Comparison of ENCODE assay signal across 8 cellular contexts in genomic region chrX:88837721-88838120, GRCh38.
A peak's percentile ranks its signal among the peaks of the same experiment; 100 is the strongest.
DNase-seq lines count a peak whose midpoint lies in the region; TF ChIP-seq lines count a peak whose summit lies in the region.
"Not testable (repeated sequence)": the region's sequence is repeated elsewhere in the genome, so short reads cannot be mapped to it uniquely, and the experiment has no call there.

No MANE protein-coding gene starts in this region.

- TF ChIP-seq CTCF in endodermal cell (conservative IDR thresholded peaks at IDR 0.05) = peak; percentile 59
- TF ChIP-seq CTCF in progenitor cell of endocrine pancreas (IDR thresholded peaks at IDR 0.05; ENCODE audit: unreplicated experiment) = peak; percentile 20

- not testable (repeated sequence) for H3K27me3 ChIP-seq in endodermal cell (ENCODE audit: control insufficient read depth, insufficient read depth, low read length, poor library complexity, severe bottlenecking)

- DNase-seq in DMS153 (lab: John Stamatoyannopoulos, UW) = peak; percentile 85
- peak; percentile 2 for DNase-seq in HT-29 (ENCODE audit: low spot score)
- DNase-seq in NCI-H2029 (lab: John Stamatoyannopoulos, UW) = peak; percentile 6
- peak; percentile 0 for DNase-seq in NCI-H510A (lab: John Stamatoyannopoulos, UW)
- DNase-seq in NCI-H774 (lab: John Stamatoyannopoulos, UW) = peak; percentile 63
- DNase-seq in endodermal cell = peak; percentile 65
- DNase-seq in islet precursor cell = peak; percentile 71
- DNase-seq in progenitor cell of endocrine pancreas (ENCODE audit: low spot score, unreplicated experiment) = peak; percentile 43

- not testable (repeated sequence) for H3K36me3 ChIP-seq in endodermal cell (ENCODE audit: control insufficient read depth, insufficient read depth, low read length)

- 53 to 60% methylated on average over 1 to 4 of the region's 6 CpGs for WGBS in endodermal cell (ENCODE audit: insufficient coverage in 1 of 2, insufficient read length in 1 of 2), 2 experiments

- H3K4me1 Mint-ChIP-seq in endodermal cell = peaks cover 27% of the 10 kb centered on the region
- peaks cover 25% of the 10 kb centered on the region for H3K4me1 Mint-ChIP-seq in progenitor cell of endocrine pancreas (ENCODE audit: low read depth)

- H3K4me3 Mint-ChIP-seq in endodermal cell; progenitor cell of endocrine pancreas (ENCODE audit: low read depth): not testable (repeated sequence)

- H3K27ac ChIP-seq in endodermal cell (ENCODE audit: low read depth, low read length) = not testable (repeated sequence)

- H3K27me3 Mint-ChIP-seq in endodermal cell (ENCODE audit: insufficient read depth); progenitor cell of endocrine pancreas: not testable (repeated sequence)

- H3K27ac Mint-ChIP-seq in endodermal cell (peak overlapping the region; percentile 95), progenitor cell of endocrine pancreas (peak overlapping the region; percentile 97)

- H3K36me3 Mint-ChIP-seq in endodermal cell (ENCODE audit: low read depth); progenitor cell of endocrine pancreas (ENCODE audit: insufficient read depth): not testable (repeated sequence)

- not testable (repeated sequence) for H3K4me3 ChIP-seq in endodermal cell (ENCODE audit: low read length)

- H3K9me3 Mint-ChIP-seq in endodermal cell (peaks cover 11% of the 10 kb centered on the region), progenitor cell of endocrine pancreas (ENCODE audit: low read depth) (peaks cover 21% of the 10 kb centered on the region)

- H3K9ac ChIP-seq in endodermal cell (ENCODE audit: extremely low read depth, low read length, poor library complexity, severe bottlenecking) = peak overlapping the region; percentile 41

- H3K9me3 ChIP-seq in endodermal cell (ENCODE audit: control insufficient read depth, low read length) = not testable (repeated sequence)

- not testable (repeated sequence) for H3K4me1 ChIP-seq in endodermal cell (ENCODE audit: control insufficient read depth, insufficient read depth, low read length)

Comparison
In these comparisons a context has a peak if more than half of its experiments do, and no peak if none do; other contexts are left out.
1. DNase-seq: peak in every context shown above with its lines; median percentile 85 in DMS153; 71 in islet precursor cell; 65 in endodermal cell; 63 in NCI-H774; 43 in progenitor cell of endocrine pancreas; 6 in NCI-H2029; 2 in HT-29; 0 in NCI-H510A.